ENCODE assay signal across 1 cellular context in genomic region chr3:123652346-123652984, GRCh38.
TF ChIP-seq lines count a peak whose summit lies in the region.

No MANE protein-coding gene starts in this region.

TF ChIP-seq in H1, 55 proteins besides CTCF, POLR2A, EP300 and RAD21 (continued from another document):
- TF ChIP-seq, protein P1, sequence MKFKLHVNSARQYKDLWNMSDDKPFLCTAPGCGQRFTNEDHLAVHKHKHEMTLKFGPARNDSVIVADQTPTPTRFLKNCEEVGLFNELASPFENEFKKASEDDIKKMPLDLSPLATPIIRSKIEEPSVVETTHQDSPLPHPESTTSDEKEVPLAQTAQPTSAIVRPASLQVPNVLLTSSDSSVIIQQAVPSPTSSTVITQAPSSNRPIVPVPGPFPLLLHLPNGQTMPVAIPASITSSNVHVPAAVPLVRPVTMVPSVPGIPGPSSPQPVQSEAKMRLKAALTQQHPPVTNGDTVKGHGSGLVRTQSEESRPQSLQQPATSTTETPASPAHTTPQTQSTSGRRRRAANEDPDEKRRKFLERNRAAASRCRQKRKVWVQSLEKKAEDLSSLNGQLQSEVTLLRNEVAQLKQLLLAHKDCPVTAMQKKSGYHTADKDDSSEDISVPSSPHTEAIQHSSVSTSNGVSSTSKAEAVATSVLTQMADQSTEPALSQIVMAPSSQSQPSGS (IDR thresholded peaks at IDR 0.05; ENCODE audit: low read length) = no peak
- TF ChIP-seq, protein P2, sequence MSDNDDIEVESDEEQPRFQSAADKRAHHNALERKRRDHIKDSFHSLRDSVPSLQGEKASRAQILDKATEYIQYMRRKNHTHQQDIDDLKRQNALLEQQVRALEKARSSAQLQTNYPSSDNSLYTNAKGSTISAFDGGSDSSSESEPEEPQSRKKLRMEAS (IDR thresholded peaks at IDR 0.05) = no peak
- TF ChIP-seq SP1 (IDR thresholded peaks at IDR 0.05; ENCODE audit: low read depth, low read length) (no peak), E2F6 (IDR thresholded peaks at IDR 0.05) (no peak), CHD2 (IDR thresholded peaks at IDR 0.05; ENCODE audit: low read length) (no peak), TEAD4 (IDR thresholded peaks at IDR 0.05; ENCODE audit: low read depth, low read length) (no peak), SIN3A (conservative IDR thresholded peaks at IDR 0.05 in 1 of 2, IDR thresholded peaks at IDR 0.05 in 1 of 2; ENCODE audit: low read depth in 1 of 2, low read length in 2 of 2) (no peak), SP2 (IDR thresholded peaks at IDR 0.05; ENCODE audit: low read length) (no peak), CEBPB (IDR thresholded peaks at IDR 0.05; ENCODE audit: low read depth, low read length) (no peak), SUZ12 (IDR thresholded peaks at IDR 0.05; ENCODE audit: low read length) (no peak)
TF ChIP-seq in H1: peak in this region for 0.
